In genomic region chr18:43589611-43590151, GRCh38 we compare ENCODE assay signal across 1 cellular context.
TF ChIP-seq lines count a peak whose summit lies in the region.

No MANE protein-coding gene starts in this region.

TF ChIP-seq in GM23338, 12 proteins besides CTCF, POLR2A, EP300 and RAD21 (continued from another document):
- no peak for TF ChIP-seq ETS1 (IDR thresholded peaks at IDR 0.05)
